In the genomic region with DNA sequence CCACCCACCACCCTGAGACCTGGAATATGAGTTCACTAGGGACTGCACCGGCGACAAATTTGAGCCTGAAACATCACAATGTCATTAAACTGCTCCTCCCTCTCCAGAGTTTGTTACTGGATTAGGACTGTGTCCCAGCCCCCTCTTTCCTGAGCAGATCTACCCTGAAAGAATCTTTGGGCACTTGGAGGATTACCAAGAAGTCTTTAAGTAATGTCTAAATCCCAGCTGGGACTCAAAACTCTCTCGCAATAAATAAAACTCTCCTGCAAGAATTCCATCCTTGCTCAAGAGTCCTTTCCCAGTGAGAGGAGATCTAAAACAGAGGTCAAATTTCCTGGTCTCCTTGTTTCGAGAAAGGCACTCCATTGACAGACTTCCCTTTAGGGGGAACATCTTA, we compare ENCODE assay signal across 34 cellular contexts. TPM values are rescaled to one million over a fixed set of nuclear protein-coding genes. Genes with fewer than 3 reads are reported as not detected.
DNase-seq lines count a peak whose midpoint lies in the region; TF ChIP-seq lines count a peak whose summit lies in the region.
"Had no signal": no experiment of that assay in that cellular context is flagged by ENCODE, and none has a peak within 500 bp of the region (broad histone marks: within the 10 kb centered on the region; RNA-seq: fewer than 3 reads in every experiment).

No MANE protein-coding gene starts in this region.

- H3K9me3 Mint-ChIP-seq in neural progenitor cell, result no peaks in the 10 kb centered on the region
- H3K9me3 Mint-ChIP-seq: stimulated activated naive CD8-positive, alpha-beta T cell treated with anti-CD3 and anti-CD28 coated beads, Interleukin-15, amount 100 ng/mL, for 72 hours had no signal

- H3K27ac Mint-ChIP-seq in neural progenitor cell, result no peak overlapping the region
- H3K27ac Mint-ChIP-seq: activated CD8-positive, alpha-beta memory T cell treated with anti-CD3 and anti-CD28 coated beads, Interleukin-2, amount 10 ng/mL, durations not matched to agents 7 days and 5 days; memory B cell; stimulated activated naive CD8-positive, alpha-beta T cell treated with anti-CD3 and anti-CD28 coated beads, Interleukin-15, amount 100 ng/mL, for 72 hours had no signal

- H3K4me2 ChIP-seq in GM23248 (ENCODE audit: unreplicated experiment), result no peak overlapping the region
- no peak overlapping the region for H3K4me2 ChIP-seq in neural progenitor cell
- H3K4me2 ChIP-seq: A549, PC-9 had no signal

- H3K79me2 ChIP-seq in GM23248 (ENCODE audit: insufficient read depth), result no peaks in the 10 kb centered on the region
- no peaks in the 10 kb centered on the region for H3K79me2 ChIP-seq in neural progenitor cell (ENCODE audit: low read depth)

- H3K27ac ChIP-seq in GM23248 (no peak overlapping the region), esophagus muscularis mucosa (replicated peaks in 1 of 4) (no peak overlapping the region), neural progenitor cell (no peak overlapping the region), coronary artery (peak overlapping the region in 1 of 2 donors; percentile 47), thyroid gland (no peak overlapping the region)
- H3K27ac ChIP-seq: A549, dorsolateral prefrontal cortex, esophagus squamous epithelium, PC-9, right atrium auricular region, SK-N-MC had no signal

- H3K4me1 ChIP-seq in GM23248 (ENCODE audit: insufficient read depth) (peaks cover 10% of the 10 kb centered on the region), esophagus muscularis mucosa (peaks cover 0 to 5% (median 0%) of the 10 kb centered on the region in 4 donors), neural progenitor cell (no peaks in the 10 kb centered on the region), thyroid gland (peaks cover 0 to 2% of the 10 kb centered on the region in 2 donors), BE2C (no peaks in the 10 kb centered on the region)
- H3K4me1 ChIP-seq: right atrium auricular region had no signal

- TF ChIP-seq POLR2A in esophagus muscularis mucosa (IDR thresholded peaks at IDR 0.05; ENCODE audit: low read depth) (no peak), thyroid gland (IDR thresholded peaks at IDR 0.05) (no peak)

- H4K20me1 ChIP-seq in GM23248 (ENCODE audit: insufficient read depth) (no peaks in the 10 kb centered on the region), neural progenitor cell (ENCODE audit: low read depth) (no peaks in the 10 kb centered on the region)

- no peak overlapping the region for H3K4me3 ChIP-seq in AG04449 (ENCODE audit: low read depth, low read length)
- no peak overlapping the region for H3K4me3 ChIP-seq in GM23248
- H3K4me3 ChIP-seq in esophagus muscularis mucosa, result no peak overlapping the region
- no peak overlapping the region for H3K4me3 ChIP-seq in neural progenitor cell
- H3K4me3 ChIP-seq in coronary artery, result no peak overlapping the region
- no peak overlapping the region for H3K4me3 ChIP-seq in thyroid gland (replicated peaks in 1 of 3)
- H3K4me3 ChIP-seq in BE2C (ENCODE audit: low read depth, low read length), result no peak overlapping the region
- H3K4me3 ChIP-seq: A549, dorsolateral prefrontal cortex, esophagus squamous epithelium, PC-9, right atrium auricular region, SK-N-MC had no signal

- H3F3A ChIP-seq in GM23248 (ENCODE audit: insufficient read depth) (peaks cover 5% of the 10 kb centered on the region; the same call in 1 of the 2 replicates), neural progenitor cell (ENCODE audit: low read depth) (no peaks in the 10 kb centered on the region)

- no peaks in the 10 kb centered on the region for H3K9me2 ChIP-seq in GM23248 (ENCODE audit: insufficient read depth)

- DNase-seq in AG04449 (ENCODE audit: low read depth, low spot score) (peak; percentile 54), GM23248 (peak; percentile 24), esophagus muscularis mucosa (ENCODE audit: extremely low spot score) (peak; percentile 29), neural progenitor cell (ENCODE audit: low spot score) (no peak), coronary artery (ENCODE audit: low spot score) (no peak), NCI-H524 (lab: John Stamatoyannopoulos, UW) (no peak), thyroid gland (no peak), BE2C (no peak)
- DNase-seq: activated CD4-positive, alpha-beta T cell treated with anti-CD3 and anti-CD28 coated beads, Interleukin-2, amount 50 U/mL, for 4 hours; activated CD4-positive, CD25-positive, alpha-beta regulatory T cell; activated CD8-positive, alpha-beta memory T cell treated with anti-CD3 and anti-CD28 coated beads, Interleukin-2, amount 10 ng/mL, durations not matched to agents 7 days and 5 days; activated gamma-delta T cell treated with Interleukin-2 at 50 U/mL for 16 hours; activated T-cell treated with anti-CD3 and anti-CD28 coated beads, Interleukin-2, amount 50 U/mL, for 48 hours; C1 segment of cervical spinal cord; central memory CD4-positive, alpha-beta T cell; COR-L47; DMS53; dorsolateral prefrontal cortex; esophagus squamous epithelium; glutamatergic neuron; GOT3; left colon; NCI-H1092; NCI-H1694 treated with DMSO at 0.1 percent for 48 hours; NCI-H526 treated with DMSO at 0.1 percent for 48 hours; PC-9; stimulated activated CD8-positive, alpha-beta memory T cell treated with anti-CD3 and anti-CD28 coated beads, Interleukin-4, amount 100 ng/mL, for 48 hours; stimulated activated naive CD8-positive, alpha-beta T cell treated with anti-CD3 and anti-CD28 coated beads, Interleukin-15, amount 100 ng/mL, for 72 hours; T-helper 1 cell had no signal

- CTCF ChIA-PET in AG04449 (lab: Yijun Ruan, JAX), result interaction anchor here (1.2 to 2.0 kb wide), 3 partner anchors 9 to 469 kb away, joined by 3 to 7 read pairs (median 4); no protein-coding TSS in a partner anchor

- H3K27me3 ChIP-seq in GM23248 (replicated peaks; ENCODE audit: insufficient read depth), result no peaks in the 10 kb centered on the region; the same call in 1 of the 2 replicates
- H3K27me3 ChIP-seq in esophagus muscularis mucosa, result no peaks in the 10 kb centered on the region
- no peaks in the 10 kb centered on the region for H3K27me3 ChIP-seq in neural progenitor cell
- no peaks in the 10 kb centered on the region for H3K27me3 ChIP-seq in thyroid gland
- H3K27me3 ChIP-seq in BE2C, result no peaks in the 10 kb centered on the region
- H3K27me3 ChIP-seq: esophagus squamous epithelium, right atrium auricular region had no signal

- H3K4me1 Mint-ChIP-seq in neural progenitor cell, result peaks cover 3% of the 10 kb centered on the region
- H3K4me1 Mint-ChIP-seq: activated CD8-positive, alpha-beta memory T cell treated with anti-CD3 and anti-CD28 coated beads, Interleukin-2, amount 10 ng/mL, durations not matched to agents 7 days and 5 days; memory B cell; stimulated activated naive CD8-positive, alpha-beta T cell treated with anti-CD3 and anti-CD28 coated beads, Interleukin-15, amount 100 ng/mL, for 72 hours had no signal

- TF ChIP-seq EP300 in esophagus muscularis mucosa (IDR thresholded peaks at IDR 0.05), result no peak

- intact Hi-C loops in esophagus muscularis mucosa (cut with DNase I) (no loop called here), thyroid gland (cut with DNase I) (no loop called here)

- H3K36me3 ChIP-seq in GM23248 (ENCODE audit: low read depth) (no peaks in the 10 kb centered on the region), esophagus muscularis mucosa (no peaks in the 10 kb centered on the region), neural progenitor cell (no peaks in the 10 kb centered on the region), thyroid gland (no peaks in the 10 kb centered on the region), BE2C (no peaks in the 10 kb centered on the region)
- H3K36me3 ChIP-seq: esophagus squamous epithelium, right atrium auricular region had no signal

- H3K9ac ChIP-seq in GM23248 (no peak overlapping the region), neural progenitor cell (no peak overlapping the region)

- H3K4me3 Mint-ChIP-seq in neural progenitor cell, result no peak overlapping the region
- H3K4me3 Mint-ChIP-seq: activated CD8-positive, alpha-beta memory T cell treated with anti-CD3 and anti-CD28 coated beads, Interleukin-2, amount 10 ng/mL, durations not matched to agents 7 days and 5 days; memory B cell; stimulated activated naive CD8-positive, alpha-beta T cell treated with anti-CD3 and anti-CD28 coated beads, Interleukin-15, amount 100 ng/mL, for 72 hours had no signal

- POLR2A ChIA-PET in AG04449 (lab: Yijun Ruan, JAX), result no interaction called here

- H2AFZ ChIP-seq in GM23248, result no peak overlapping the region
- H2AFZ ChIP-seq in neural progenitor cell (replicated peaks), result peak overlapping the region; percentile 13
- H2AFZ ChIP-seq: PC-9 had no signal

- no peaks in the 10 kb centered on the region for H3K9me3 ChIP-seq in GM23248 (ENCODE audit: low read depth)
- no peaks in the 10 kb centered on the region for H3K9me3 ChIP-seq in esophagus muscularis mucosa
- H3K9me3 ChIP-seq in neural progenitor cell (ENCODE audit: low read depth), result no peaks in the 10 kb centered on the region
- H3K9me3 ChIP-seq in thyroid gland, result no peaks in the 10 kb centered on the region
- no peaks in the 10 kb centered on the region for H3K9me3 ChIP-seq in BE2C
- H3K9me3 ChIP-seq: A549, esophagus squamous epithelium, right atrium auricular region had no signal

- in situ Hi-C loops in GM23248 (cut with MboI), result no loop called here

- no peaks in the 10 kb centered on the region for H3K27me3 Mint-ChIP-seq in neural progenitor cell (ENCODE audit: insufficient read depth, low read depth)

- no peak for TF ChIP-seq CTCF in AG04449 (IDR thresholded peaks at IDR 0.05; ENCODE audit: insufficient read depth, low read length, missing control alignments)
- no peak for TF ChIP-seq CTCF in esophagus muscularis mucosa (IDR thresholded peaks at IDR 0.05)
- TF ChIP-seq CTCF in neural progenitor cell (IDR thresholded peaks at IDR 0.05), result no peak
- no peak for TF ChIP-seq CTCF in coronary artery (IDR thresholded peaks at IDR 0.05)
- no peak for TF ChIP-seq CTCF in thyroid gland (IDR thresholded peaks at IDR 0.05)
- TF ChIP-seq CTCF in BE2C (IDR thresholded peaks at IDR 0.05; ENCODE audit: low read depth, low read length), result no peak

- no peaks in the 10 kb centered on the region for H3K36me3 Mint-ChIP-seq in neural progenitor cell
- H3K36me3 Mint-ChIP-seq: activated CD8-positive, alpha-beta memory T cell treated with anti-CD3 and anti-CD28 coated beads, Interleukin-2, amount 10 ng/mL, durations not matched to agents 7 days and 5 days; memory B cell had no signal

- WGBS in GM23248 (ENCODE audit: low coverage in 1 of 2, low lambda C conversion rate in 2 of 2, missing lambda C conversion rate in 2 of 2), 2 experiments, result 28 to 37% methylated on average over 4 of the region's 4 CpGs
- 56% methylated on average over 3 of the region's 4 CpGs for whole genome bisulfite sequencing in esophagus muscularis mucosa
- WGBS in thyroid gland, 2 donors, result 45 to 54% methylated on average over 4 of the region's 4 CpGs

RNA-seq across cellular contexts. Expression of a gene that starts 20.9 kb away (rescaled TPM):
- not detected in 2 replicates for total RNA-seq in GM23248 (2014; rRNA removed; shearing (Covaris generic))
- polyA plus RNA-seq in GM23248 (2016; fragmentation: Nextera tagmentation; extraction: Ambion mirVana), result not detected in 2 replicates
- total RNA-seq in esophagus muscularis mucosa (not detected), neural progenitor cell (ENCODE audit: low replicate concordance) (not detected in 2 replicates), thyroid gland (not detected)
- polyA plus RNA-seq in BE2C (2012; ENCODE audit: insufficient read depth, insufficient read length, low read depth), result not detected
- total RNA-seq: activated CD8-positive, alpha-beta memory T cell treated with anti-CD3 and anti-CD28 coated beads, Interleukin-2, amount 10 ng/mL, durations not matched to agents 7 days and 5 days; dorsolateral prefrontal cortex; esophagus squamous epithelium; G401; PC-9; right atrium auricular region had no signal

RNA-seq across cellular contexts. Expression of a gene that starts 42.6 kb away (rescaled TPM):
- not detected in 2 replicates for total RNA-seq in GM23248 (2014; rRNA removed; shearing (Covaris generic))
- not detected in 2 replicates for polyA plus RNA-seq in GM23248 (2016; fragmentation: Nextera tagmentation; extraction: Ambion mirVana)
- total RNA-seq in esophagus muscularis mucosa (not detected), neural progenitor cell (ENCODE audit: low replicate concordance) (not detected in 2 replicates), thyroid gland (not detected)
- polyA plus RNA-seq in BE2C (2012; ENCODE audit: insufficient read depth, insufficient read length, low read depth), result not detected
- total RNA-seq: activated CD8-positive, alpha-beta memory T cell treated with anti-CD3 and anti-CD28 coated beads, Interleukin-2, amount 10 ng/mL, durations not matched to agents 7 days and 5 days; dorsolateral prefrontal cortex; G401; left colon; PC-9; right atrium auricular region had no signal

Comparison
In these comparisons a context has a peak if more than half of its experiments do, and no peak if none do; other contexts are left out.
1. DNase-seq: peak in AG04449 (single experiment), GM23248 (single experiment) and esophagus muscularis mucosa (single experiment); none in neural progenitor cell (single experiment), coronary artery (single experiment), NCI-H524 (0 of 2), thyroid gland (0 of 2) and BE2C (single experiment).